ENCODE assay signal across 8 cellular contexts in genomic region chr7:55952352-55952671, GRCh38. TPM values are rescaled to one million over a fixed set of nuclear protein-coding genes. Genes with fewer than 3 reads are reported as not detected.
DNase-seq lines count a peak whose midpoint lies in the region; ATAC-seq and TF ChIP-seq lines count a peak whose summit lies in the region.
"Not testable (repeated sequence)": the region's sequence is repeated elsewhere in the genome, so short reads cannot be mapped to it uniquely, and the experiment has no call there.

No MANE protein-coding gene starts in this region.

- H3K9me2 ChIP-seq in OCI-LY7 (ENCODE audit: insufficient read depth, low read length): not testable (repeated sequence)

- not testable (repeated sequence) for H3K9me3 ChIP-seq in OCI-LY7 (ENCODE audit: low read length); gastrocnemius medialis; uterus

- not testable (repeated sequence) for TF ChIP-seq POLR2A in gastrocnemius medialis (IDR thresholded peaks at IDR 0.05); uterus (IDR thresholded peaks at IDR 0.05)

- in situ Hi-C loops in gastrocnemius medialis (cut with MboI; ENCODE audit: low sequenced_read_pairs in 4 of 4): loop anchor here in 2 of 4 donors (5.0 to 25.0 kb wide), 3 partner anchors 65 to 315 kb away; partner anchors contain the start of genes CCT6A (in 1 of the 2), PSPH (in 1 of the 2), SUMF2 (in 1 of the 2) and ZNF713 (in 1 of the 2)

- H3K4me3 ChIP-seq in GM12864 (ENCODE audit: low read depth, low read length) (peak overlapping the region; percentile 98), OCI-LY7 (ENCODE audit: low read depth, low read length, poor library complexity, severe bottlenecking) (peak overlapping the region; percentile 95), gastrocnemius medialis (peak overlapping the region; percentile 78 to 99 (median 82)), uterus (peak overlapping the region; percentile 60 to 94)

- not testable (repeated sequence) for DNase-seq in GM12864 (ENCODE audit: low read depth); OCI-LY7 (ENCODE audit: low spot score); activated CD8-positive, alpha-beta memory T cell treated with anti-CD3 and anti-CD28 coated beads, Interleukin-2, amount 10 ng/mL, durations not matched to agents 7 days and 5 days; central memory CD8-positive, alpha-beta T cell (ENCODE audit: low spot score in 2 of 2); glutamatergic neuron; mesothelial cell of epicardium (ENCODE audit: low spot score in 2 of 2, unreplicated experiment in 2 of 2); gastrocnemius medialis; uterus

- peaks cover 18% of the 10 kb centered on the region for H3K79me2 ChIP-seq in OCI-LY7 (ENCODE audit: insufficient read depth, low read depth, low read length)

- intact Hi-C loops in OCI-LY7 (cut with micrococcal nuclease; ENCODE audit: unreplicated experiment); uterus (cut with DNase I; ENCODE audit: low total_unique reads): not testable (repeated sequence)
- intact Hi-C loops in gastrocnemius medialis (cut with DNase I; ENCODE audit: low total_unique reads): loop anchor here (1.0 to 5.0 kb wide), 3 partner anchors 12 to 585 kb away; partner anchors contain the start of genes LANCL2 and NIPSNAP2

- H3K27me3 ChIP-seq in gastrocnemius medialis, uterus: not testable (repeated sequence)

- peak overlapping the region; percentile 87 for H3K27ac Mint-ChIP-seq in activated CD8-positive, alpha-beta memory T cell treated with anti-CD3 and anti-CD28 coated beads, Interleukin-2, amount 10 ng/mL, durations not matched to agents 7 days and 5 days
- peak overlapping the region; percentile 96 for H3K27ac Mint-ChIP-seq in central memory CD8-positive, alpha-beta T cell (ENCODE audit: low read depth)
- peak overlapping the region; percentile 90 for H3K27ac Mint-ChIP-seq in glutamatergic neuron (ENCODE audit: unreplicated experiment)
- H3K27ac Mint-ChIP-seq in mesothelial cell of epicardium: peak overlapping the region; percentile 99

- H3K36me3 Mint-ChIP-seq in activated CD8-positive, alpha-beta memory T cell treated with anti-CD3 and anti-CD28 coated beads, Interleukin-2, amount 10 ng/mL, durations not matched to agents 7 days and 5 days: peaks cover 25% of the 10 kb centered on the region
- peaks cover 17% of the 10 kb centered on the region for H3K36me3 Mint-ChIP-seq in central memory CD8-positive, alpha-beta T cell (ENCODE audit: insufficient read depth)
- not testable (repeated sequence) for H3K36me3 Mint-ChIP-seq in glutamatergic neuron (ENCODE audit: unreplicated experiment); mesothelial cell of epicardium

- ATAC-seq in activated CD8-positive, alpha-beta memory T cell treated with anti-CD3 and anti-CD28 coated beads, Interleukin-2, amount 10 ng/mL, durations not matched to agents 7 days and 5 days; gastrocnemius medialis: not testable (repeated sequence)
- peak; percentile 4 for ATAC-seq in central memory CD8-positive, alpha-beta T cell (replicated peaks; ENCODE audit: extremely low read depth, poor library complexity, severe bottlenecking)

- POLR2A ChIA-PET in OCI-LY7 (lab: Charles Lee): not testable (repeated sequence)

- H3K27ac ChIP-seq in OCI-LY7 (ENCODE audit: low read depth, low read length, poor library complexity, severe bottlenecking) (peak overlapping the region; percentile 10), gastrocnemius medialis (peak overlapping the region; percentile 86 to 90 (median 88)), uterus (peak overlapping the region; percentile 74 to 80)

- H3K27me3 Mint-ChIP-seq in activated CD8-positive, alpha-beta memory T cell treated with anti-CD3 and anti-CD28 coated beads, Interleukin-2, amount 10 ng/mL, durations not matched to agents 7 days and 5 days; central memory CD8-positive, alpha-beta T cell; glutamatergic neuron (ENCODE audit: unreplicated experiment); mesothelial cell of epicardium (ENCODE audit: low read depth): not testable (repeated sequence)

- TF ChIP-seq CTCF in GM12864 (IDR thresholded peaks at IDR 0.05; ENCODE audit: low read depth, low read length, missing control alignments); OCI-LY7 (conservative IDR thresholded peaks at IDR 0.05; ENCODE audit: low read length); glutamatergic neuron (IDR thresholded peaks at IDR 0.05; ENCODE audit: partially characterized antibody, unreplicated experiment); mesothelial cell of epicardium (IDR thresholded peaks at IDR 0.05; ENCODE audit: unreplicated experiment); gastrocnemius medialis (IDR thresholded peaks at IDR 0.05 in 4 of 5, conservative IDR thresholded peaks at IDR 0.05 in 1 of 5); uterus (IDR thresholded peaks at IDR 0.05): not testable (repeated sequence)

- CTCF ChIA-PET in OCI-LY7 (lab: Charles Lee; ENCODE audit: unreplicated experiment); activated CD8-positive, alpha-beta memory T cell treated with anti-CD3 and anti-CD28 coated beads, Interleukin-2, amount 10 ng/mL, durations not matched to agents 7 days and 5 days (lab: Charles Lee): not testable (repeated sequence)

- not testable (repeated sequence) for BruUV-seq in OCI-LY7 (replicated peaks; lab: Mats Ljungman, UMichigan)

- H4K20me1 ChIP-seq in OCI-LY7 (ENCODE audit: insufficient read depth, low read length): not testable (repeated sequence)

- H3K4me3 Mint-ChIP-seq in activated CD8-positive, alpha-beta memory T cell treated with anti-CD3 and anti-CD28 coated beads, Interleukin-2, amount 10 ng/mL, durations not matched to agents 7 days and 5 days: peak overlapping the region; percentile 93
- peak overlapping the region; percentile 92 for H3K4me3 Mint-ChIP-seq in central memory CD8-positive, alpha-beta T cell
- H3K4me3 Mint-ChIP-seq in glutamatergic neuron (ENCODE audit: unreplicated experiment) (peak overlapping the region; percentile 99), mesothelial cell of epicardium (peak overlapping the region; percentile 99)

- peaks cover 36% of the 10 kb centered on the region for H3K36me3 ChIP-seq in OCI-LY7 (ENCODE audit: insufficient read depth, low read length)
- H3K36me3 ChIP-seq in gastrocnemius medialis: peaks cover 0 to 29% of the 10 kb centered on the region in 2 donors
- H3K36me3 ChIP-seq in uterus: not testable (repeated sequence)

- H2AFZ ChIP-seq in OCI-LY7 (ENCODE audit: low read length): peak overlapping the region; percentile 58; the same call in 1 of the 2 replicates

- not testable (repeated sequence) for H3K4me1 ChIP-seq in OCI-LY7 (ENCODE audit: insufficient read depth, low read length, poor library complexity, severe bottlenecking); uterus
- peaks cover 9 to 12% of the 10 kb centered on the region in 2 donors for H3K4me1 ChIP-seq in gastrocnemius medialis

- H3K9me3 Mint-ChIP-seq in activated CD8-positive, alpha-beta memory T cell treated with anti-CD3 and anti-CD28 coated beads, Interleukin-2, amount 10 ng/mL, durations not matched to agents 7 days and 5 days (ENCODE audit: low read depth); central memory CD8-positive, alpha-beta T cell; mesothelial cell of epicardium: not testable (repeated sequence)
- H3K9me3 Mint-ChIP-seq in glutamatergic neuron (ENCODE audit: unreplicated experiment): peaks cover 11% of the 10 kb centered on the region

- peaks cover 24% of the 10 kb centered on the region for H3K4me1 Mint-ChIP-seq in activated CD8-positive, alpha-beta memory T cell treated with anti-CD3 and anti-CD28 coated beads, Interleukin-2, amount 10 ng/mL, durations not matched to agents 7 days and 5 days
- H3K4me1 Mint-ChIP-seq in central memory CD8-positive, alpha-beta T cell: peaks cover 19% of the 10 kb centered on the region
- H3K4me1 Mint-ChIP-seq in glutamatergic neuron (ENCODE audit: low read depth, unreplicated experiment): not testable (repeated sequence)
- peaks cover 11% of the 10 kb centered on the region for H3K4me1 Mint-ChIP-seq in mesothelial cell of epicardium

- H3K4me2 ChIP-seq in OCI-LY7 (ENCODE audit: low read length): peak overlapping the region; percentile 81

RNA-seq across cellular contexts. Expression of gene MRPS17, which starts 0.6 kb away (rescaled TPM):
- total RNA-seq in OCI-LY7 (2014; rRNA removed; shearing (Covaris generic)): 24.9 and 27.8 TPM in 2 replicates
- total RNA-seq in OCI-LY7 (2022): 18.0 and 23.2 TPM in 2 replicates
- total RNA-seq in activated CD8-positive, alpha-beta memory T cell treated with anti-CD3 and anti-CD28 coated beads, Interleukin-2, amount 10 ng/mL, durations not matched to agents 7 days and 5 days: 10 to 100 TPM; 14.3 to 20.3 TPM
- 13.4 TPM for total RNA-seq in glutamatergic neuron (ENCODE audit: unreplicated experiment)
- 17.2 to 19.7 TPM (median 17.5 TPM) in 3 replicates for total RNA-seq in mesothelial cell of epicardium
- total RNA-seq in gastrocnemius medialis: 10 to 100 TPM; 14.0 to 38.3 (median 22.0) TPM
- total RNA-seq in uterus: 10 to 100 TPM in 2 of 4 donors, 1 to 10 TPM in 2; 3.2 to 20.9 (median 8.0) TPM

RNA-seq across cellular contexts. Expression of gene NIPSNAP2, which starts 12.1 kb away (rescaled TPM):
- total RNA-seq in OCI-LY7 (2014; rRNA removed; shearing (Covaris generic)): 28.9 and 35.9 TPM in 2 replicates
- total RNA-seq in OCI-LY7 (2022) (49.9 and 53.1 TPM in 2 replicates), glutamatergic neuron (ENCODE audit: unreplicated experiment) (39.6 TPM), mesothelial cell of epicardium (59.9 to 63.4 TPM (median 62.8 TPM) in 3 replicates), gastrocnemius medialis (100 to 1,000 TPM; 234 to 382 (median 354) TPM), uterus (10 to 100 TPM; 51.8 to 80.6 (median 69.9) TPM)
- total RNA-seq in activated CD8-positive, alpha-beta memory T cell treated with anti-CD3 and anti-CD28 coated beads, Interleukin-2, amount 10 ng/mL, durations not matched to agents 7 days and 5 days: 10 to 100 TPM; 28.6 to 29.0 TPM

Comparison
In these comparisons a context has a peak if more than half of its experiments do, and no peak if none do; other contexts are left out.
1. H3K27ac ChIP-seq: peak in every context shown above with its lines; median percentile 88 in gastrocnemius medialis; 77 in uterus; 10 in OCI-LY7.